Comparison of ENCODE assay signal across 1 cellular context in the genomic region with DNA sequence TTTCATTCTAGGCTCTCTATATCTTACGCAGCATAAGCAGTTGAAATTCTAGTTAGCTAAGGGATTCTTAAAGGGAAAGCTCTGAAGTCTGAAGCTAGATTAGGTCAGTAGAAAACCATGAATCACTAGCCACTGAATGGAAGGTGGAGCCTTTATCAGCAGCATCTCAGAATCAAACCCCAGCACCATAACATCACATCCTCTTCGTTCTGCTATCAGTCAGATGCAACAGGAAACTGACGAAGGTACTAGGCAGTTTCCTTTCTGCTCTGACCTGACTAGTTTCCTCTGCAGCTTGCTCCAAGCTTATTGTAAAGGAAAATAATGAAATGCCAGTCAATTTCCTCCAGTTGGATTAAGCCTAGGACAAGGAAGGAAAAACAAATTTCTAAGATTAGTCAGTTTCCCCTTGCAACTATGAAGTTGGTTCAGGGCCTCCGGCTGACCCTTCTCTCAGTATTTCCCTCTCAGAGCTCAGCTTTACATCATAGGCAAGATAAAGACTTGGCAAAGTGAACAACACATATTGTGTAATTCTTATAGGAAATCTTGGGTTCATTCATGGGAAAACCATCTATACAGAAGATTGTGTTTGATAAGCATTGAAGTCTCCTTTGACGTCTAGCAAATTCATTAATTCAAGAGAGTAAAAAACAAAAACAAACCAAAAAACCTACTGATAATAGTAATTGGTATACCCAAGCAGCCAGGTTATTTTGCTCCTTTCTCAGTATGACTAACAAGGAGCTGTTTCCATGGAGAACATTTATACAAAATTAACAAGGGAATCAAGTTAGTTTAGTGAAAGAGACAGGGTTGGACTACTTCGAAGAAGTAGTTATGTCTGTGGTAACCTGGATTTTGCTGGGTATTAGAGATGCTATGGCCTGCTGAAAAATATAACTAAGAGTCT.
TF ChIP-seq lines count a peak whose summit lies in the region.

No MANE protein-coding gene starts in this region.

TF ChIP-seq in K562, 482 proteins besides CTCF, POLR2A, EP300 and RAD21 (continued from another document and continues in another):
- TF ChIP-seq, protein P1, sequence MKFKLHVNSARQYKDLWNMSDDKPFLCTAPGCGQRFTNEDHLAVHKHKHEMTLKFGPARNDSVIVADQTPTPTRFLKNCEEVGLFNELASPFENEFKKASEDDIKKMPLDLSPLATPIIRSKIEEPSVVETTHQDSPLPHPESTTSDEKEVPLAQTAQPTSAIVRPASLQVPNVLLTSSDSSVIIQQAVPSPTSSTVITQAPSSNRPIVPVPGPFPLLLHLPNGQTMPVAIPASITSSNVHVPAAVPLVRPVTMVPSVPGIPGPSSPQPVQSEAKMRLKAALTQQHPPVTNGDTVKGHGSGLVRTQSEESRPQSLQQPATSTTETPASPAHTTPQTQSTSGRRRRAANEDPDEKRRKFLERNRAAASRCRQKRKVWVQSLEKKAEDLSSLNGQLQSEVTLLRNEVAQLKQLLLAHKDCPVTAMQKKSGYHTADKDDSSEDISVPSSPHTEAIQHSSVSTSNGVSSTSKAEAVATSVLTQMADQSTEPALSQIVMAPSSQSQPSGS (CRISPR knock-in tag; IDR thresholded peaks at IDR 0.05) = no peak
- TF ChIP-seq, protein P2, sequence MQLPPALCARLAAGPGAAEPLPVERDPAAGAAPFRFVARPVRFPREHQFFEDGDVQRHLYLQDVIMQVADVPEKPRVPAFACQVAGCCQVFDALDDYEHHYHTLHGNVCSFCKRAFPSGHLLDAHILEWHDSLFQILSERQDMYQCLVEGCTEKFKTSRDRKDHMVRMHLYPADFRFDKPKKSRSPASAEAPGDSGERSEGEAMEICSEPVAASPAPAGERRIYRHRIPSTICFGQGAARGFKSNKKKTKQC (CRISPR knock-in tag; IDR thresholded peaks at IDR 0.05) = no peak
- TF ChIP-seq ZNF165 (CRISPR knock-in tag; IDR thresholded peaks at IDR 0.05; ENCODE audit: borderline replicate concordance) = no peak
- TF ChIP-seq, protein P3, sequence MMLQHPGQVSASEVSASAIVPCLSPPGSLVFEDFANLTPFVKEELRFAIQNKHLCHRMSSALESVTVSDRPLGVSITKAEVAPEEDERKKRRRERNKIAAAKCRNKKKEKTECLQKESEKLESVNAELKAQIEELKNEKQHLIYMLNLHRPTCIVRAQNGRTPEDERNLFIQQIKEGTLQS (IDR thresholded peaks at IDR 0.05) = peak; percentile 53; the same call in 1 of the 2 replicates
- TF ChIP-seq, protein P3 (CRISPR knock-in tag; conservative IDR thresholded peaks at IDR 0.05) = no peak
- no peak for TF ChIP-seq NR2C2 (CRISPR knock-in tag; IDR thresholded peaks at IDR 0.05)
- no peak; the same call in 1 of the 2 replicates for TF ChIP-seq NR2C2 (tag; IDR thresholded peaks at IDR 0.05)
- no peak for TF ChIP-seq SETDB1 (IDR thresholded peaks at IDR 0.05; ENCODE audit: low read length)
- TF ChIP-seq LARP7 (IDR thresholded peaks at IDR 0.05) = no peak
- no peak for TF ChIP-seq BCL6 (CRISPR knock-in tag; IDR thresholded peaks at IDR 0.05)
- peak; percentile 35; the same call in 1 of the 2 replicates for TF ChIP-seq CREB1 (IDR thresholded peaks at IDR 0.05)
- no peak for TF ChIP-seq CREB1 (CRISPR knock-in tag; IDR thresholded peaks at IDR 0.05)
- TF ChIP-seq PRPF4 (IDR thresholded peaks at IDR 0.05; ENCODE audit: insufficient read depth, low read depth, low read length, poor library complexity, severe bottlenecking) = no peak
- no peak for TF ChIP-seq ZNF263 (CRISPR knock-in tag; IDR thresholded peaks at IDR 0.05; ENCODE audit: borderline replicate concordance)
- no peak for TF ChIP-seq RB1 (IDR thresholded peaks at IDR 0.05; ENCODE audit: low read depth)
- peak; percentile 65 for TF ChIP-seq CEBPB (tag; IDR thresholded peaks at IDR 0.05)
- TF ChIP-seq ZNF780A (CRISPR knock-in tag; IDR thresholded peaks at IDR 0.05) = no peak
- TF ChIP-seq ZNF589 (CRISPR knock-in tag; IDR thresholded peaks at IDR 0.05; ENCODE audit: low read depth) = peak; percentile 78; the same call in 1 of the 2 replicates
- no peak for TF ChIP-seq FOXA3 (CRISPR knock-in tag; conservative IDR thresholded peaks at IDR 0.05 in 1 of 2, IDR thresholded peaks at IDR 0.05 in 1 of 2)
- TF ChIP-seq, protein P4, sequence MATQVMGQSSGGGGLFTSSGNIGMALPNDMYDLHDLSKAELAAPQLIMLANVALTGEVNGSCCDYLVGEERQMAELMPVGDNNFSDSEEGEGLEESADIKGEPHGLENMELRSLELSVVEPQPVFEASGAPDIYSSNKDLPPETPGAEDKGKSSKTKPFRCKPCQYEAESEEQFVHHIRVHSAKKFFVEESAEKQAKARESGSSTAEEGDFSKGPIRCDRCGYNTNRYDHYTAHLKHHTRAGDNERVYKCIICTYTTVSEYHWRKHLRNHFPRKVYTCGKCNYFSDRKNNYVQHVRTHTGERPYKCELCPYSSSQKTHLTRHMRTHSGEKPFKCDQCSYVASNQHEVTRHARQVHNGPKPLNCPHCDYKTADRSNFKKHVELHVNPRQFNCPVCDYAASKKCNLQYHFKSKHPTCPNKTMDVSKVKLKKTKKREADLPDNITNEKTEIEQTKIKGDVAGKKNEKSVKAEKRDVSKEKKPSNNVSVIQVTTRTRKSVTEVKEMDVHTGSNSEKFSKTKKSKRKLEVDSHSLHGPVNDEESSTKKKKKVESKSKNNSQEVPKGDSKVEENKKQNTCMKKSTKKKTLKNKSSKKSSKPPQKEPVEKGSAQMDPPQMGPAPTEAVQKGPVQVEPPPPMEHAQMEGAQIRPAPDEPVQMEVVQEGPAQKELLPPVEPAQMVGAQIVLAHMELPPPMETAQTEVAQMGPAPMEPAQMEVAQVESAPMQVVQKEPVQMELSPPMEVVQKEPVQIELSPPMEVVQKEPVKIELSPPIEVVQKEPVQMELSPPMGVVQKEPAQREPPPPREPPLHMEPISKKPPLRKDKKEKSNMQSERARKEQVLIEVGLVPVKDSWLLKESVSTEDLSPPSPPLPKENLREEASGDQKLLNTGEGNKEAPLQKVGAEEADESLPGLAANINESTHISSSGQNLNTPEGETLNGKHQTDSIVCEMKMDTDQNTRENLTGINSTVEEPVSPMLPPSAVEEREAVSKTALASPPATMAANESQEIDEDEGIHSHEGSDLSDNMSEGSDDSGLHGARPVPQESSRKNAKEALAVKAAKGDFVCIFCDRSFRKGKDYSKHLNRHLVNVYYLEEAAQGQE (CRISPR knock-in tag; IDR thresholded peaks at IDR 0.05; ENCODE audit: low read depth) = no peak
- no peak for TF ChIP-seq GATAD2A (IDR thresholded peaks at IDR 0.05)
- TF ChIP-seq ZNF444 (CRISPR knock-in tag; IDR thresholded peaks at IDR 0.05) = no peak
- TF ChIP-seq GATA2 (CRISPR knock-in tag; IDR thresholded peaks at IDR 0.05) = no peak
- TF ChIP-seq ARID2 (IDR thresholded peaks at IDR 0.05) = no peak
- TF ChIP-seq ZFPM2 (CRISPR knock-in tag; IDR thresholded peaks at IDR 0.05) = no peak
- TF ChIP-seq TCFL5 (CRISPR knock-in tag; conservative IDR thresholded peaks at IDR 0.05) = no peak
- TF ChIP-seq, protein P5, sequence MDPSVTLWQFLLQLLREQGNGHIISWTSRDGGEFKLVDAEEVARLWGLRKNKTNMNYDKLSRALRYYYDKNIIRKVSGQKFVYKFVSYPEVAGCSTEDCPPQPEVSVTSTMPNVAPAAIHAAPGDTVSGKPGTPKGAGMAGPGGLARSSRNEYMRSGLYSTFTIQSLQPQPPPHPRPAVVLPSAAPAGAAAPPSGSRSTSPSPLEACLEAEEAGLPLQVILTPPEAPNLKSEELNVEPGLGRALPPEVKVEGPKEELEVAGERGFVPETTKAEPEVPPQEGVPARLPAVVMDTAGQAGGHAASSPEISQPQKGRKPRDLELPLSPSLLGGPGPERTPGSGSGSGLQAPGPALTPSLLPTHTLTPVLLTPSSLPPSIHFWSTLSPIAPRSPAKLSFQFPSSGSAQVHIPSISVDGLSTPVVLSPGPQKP (CRISPR knock-in tag; IDR thresholded peaks at IDR 0.05) = no peak
- TF ChIP-seq HLTF (IDR thresholded peaks at IDR 0.05) = no peak
- no peak for TF ChIP-seq ZNF431 (CRISPR knock-in tag; IDR thresholded peaks at IDR 0.05)
- no peak for TF ChIP-seq NR4A1 (CRISPR knock-in tag; IDR thresholded peaks at IDR 0.05)
- TF ChIP-seq NR4A1 (tag; IDR thresholded peaks at IDR 0.05) = no peak
- no peak for TF ChIP-seq MYBL2 (IDR thresholded peaks at IDR 0.05; ENCODE audit: low read depth)
- TF ChIP-seq MYBL2 (CRISPR knock-in tag; IDR thresholded peaks at IDR 0.05; ENCODE audit: borderline replicate concordance) = no peak
- TF ChIP-seq, protein P6, sequence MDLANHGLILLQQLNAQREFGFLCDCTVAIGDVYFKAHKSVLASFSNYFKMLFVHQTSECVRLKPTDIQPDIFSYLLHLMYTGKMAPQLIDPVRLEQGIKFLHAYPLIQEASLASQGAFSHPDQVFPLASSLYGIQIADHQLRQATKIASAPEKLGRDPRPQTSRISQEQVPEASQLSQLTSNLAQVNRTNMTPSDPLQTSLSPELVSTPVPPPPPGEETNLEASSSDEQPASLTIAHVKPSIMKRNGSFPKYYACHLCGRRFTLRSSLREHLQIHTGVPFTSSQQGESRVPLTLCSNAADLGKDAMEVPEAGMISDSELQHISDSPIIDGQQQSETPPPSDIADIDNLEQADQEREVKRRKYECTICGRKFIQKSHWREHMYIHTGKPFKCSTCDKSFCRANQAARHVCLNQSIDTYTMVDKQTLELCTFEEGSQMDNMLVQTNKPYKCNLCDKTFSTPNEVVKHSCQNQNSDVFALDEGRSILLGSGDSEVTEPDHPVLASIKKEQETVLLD (IDR thresholded peaks at IDR 0.05) = no peak
- TF ChIP-seq, protein P7, sequence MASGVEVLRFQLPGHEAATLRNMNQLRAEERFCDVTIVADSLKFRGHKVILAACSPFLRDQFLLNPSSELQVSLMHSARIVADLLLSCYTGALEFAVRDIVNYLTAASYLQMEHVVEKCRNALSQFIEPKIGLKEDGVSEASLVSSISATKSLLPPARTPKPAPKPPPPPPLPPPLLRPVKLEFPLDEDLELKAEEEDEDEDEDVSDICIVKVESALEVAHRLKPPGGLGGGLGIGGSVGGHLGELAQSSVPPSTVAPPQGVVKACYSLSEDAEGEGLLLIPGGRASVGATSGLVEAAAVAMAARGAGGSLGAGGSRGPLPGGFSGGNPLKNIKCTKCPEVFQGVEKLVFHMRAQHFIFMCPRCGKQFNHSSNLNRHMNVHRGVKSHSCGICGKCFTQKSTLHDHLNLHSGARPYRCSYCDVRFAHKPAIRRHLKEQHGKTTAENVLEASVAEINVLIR (CRISPR knock-in tag; IDR thresholded peaks at IDR 0.05) = no peak
- TF ChIP-seq POLR2G (IDR thresholded peaks at IDR 0.05; ENCODE audit: low read depth, low read length) = no peak
- TF ChIP-seq, protein P8, sequence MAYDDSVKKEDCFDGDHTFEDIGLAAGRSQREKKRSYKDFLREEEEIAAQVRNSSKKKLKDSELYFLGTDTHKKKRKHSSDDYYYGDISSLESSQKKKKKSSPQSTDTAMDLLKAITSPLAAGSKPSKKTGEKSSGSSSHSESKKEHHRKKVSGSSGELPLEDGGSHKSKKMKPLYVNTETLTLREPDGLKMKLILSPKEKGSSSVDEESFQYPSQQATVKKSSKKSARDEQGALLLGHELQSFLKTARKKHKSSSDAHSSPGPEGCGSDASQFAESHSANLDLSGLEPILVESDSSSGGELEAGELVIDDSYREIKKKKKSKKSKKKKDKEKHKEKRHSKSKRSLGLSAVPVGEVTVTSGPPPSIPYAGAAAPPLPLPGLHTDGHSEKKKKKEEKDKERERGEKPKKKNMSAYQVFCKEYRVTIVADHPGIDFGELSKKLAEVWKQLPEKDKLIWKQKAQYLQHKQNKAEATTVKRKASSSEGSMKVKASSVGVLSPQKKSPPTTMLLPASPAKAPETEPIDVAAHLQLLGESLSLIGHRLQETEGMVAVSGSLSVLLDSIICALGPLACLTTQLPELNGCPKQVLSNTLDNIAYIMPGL (CRISPR knock-in tag; IDR thresholded peaks at IDR 0.05) = no peak
- no peak for TF ChIP-seq LCOR (CRISPR knock-in tag; IDR thresholded peaks at IDR 0.05)
- no peak for TF ChIP-seq TAF1 (IDR thresholded peaks at IDR 0.05; ENCODE audit: control insufficient read depth, extremely low read depth, insufficient read depth, low read length, severe bottlenecking)
- no peak for TF ChIP-seq RFX1 (IDR thresholded peaks at IDR 0.05)
- TF ChIP-seq ZC3H8 (IDR thresholded peaks at IDR 0.05) = no peak
- TF ChIP-seq CREM (IDR thresholded peaks at IDR 0.05; ENCODE audit: low read depth) = peak; percentile 87
- no peak for TF ChIP-seq POU5F1 (IDR thresholded peaks at IDR 0.05; ENCODE audit: borderline replicate concordance, low read depth, low read length, partially characterized antibody)
- TF ChIP-seq, protein P9, sequence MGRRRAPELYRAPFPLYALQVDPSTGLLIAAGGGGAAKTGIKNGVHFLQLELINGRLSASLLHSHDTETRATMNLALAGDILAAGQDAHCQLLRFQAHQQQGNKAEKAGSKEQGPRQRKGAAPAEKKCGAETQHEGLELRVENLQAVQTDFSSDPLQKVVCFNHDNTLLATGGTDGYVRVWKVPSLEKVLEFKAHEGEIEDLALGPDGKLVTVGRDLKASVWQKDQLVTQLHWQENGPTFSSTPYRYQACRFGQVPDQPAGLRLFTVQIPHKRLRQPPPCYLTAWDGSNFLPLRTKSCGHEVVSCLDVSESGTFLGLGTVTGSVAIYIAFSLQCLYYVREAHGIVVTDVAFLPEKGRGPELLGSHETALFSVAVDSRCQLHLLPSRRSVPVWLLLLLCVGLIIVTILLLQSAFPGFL (CRISPR knock-in tag; IDR thresholded peaks at IDR 0.05) = no peak
- TF ChIP-seq, protein P10, sequence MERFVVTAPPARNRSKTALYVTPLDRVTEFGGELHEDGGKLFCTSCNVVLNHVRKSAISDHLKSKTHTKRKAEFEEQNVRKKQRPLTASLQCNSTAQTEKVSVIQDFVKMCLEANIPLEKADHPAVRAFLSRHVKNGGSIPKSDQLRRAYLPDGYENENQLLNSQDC (CRISPR knock-in tag; IDR thresholded peaks at IDR 0.05) = no peak
- no peak for TF ChIP-seq MED1 (CRISPR knock-in tag; IDR thresholded peaks at IDR 0.05; ENCODE audit: borderline replicate concordance)
- TF ChIP-seq KDM2B (CRISPR knock-in tag; IDR thresholded peaks at IDR 0.05) = no peak
- peak; percentile 39; the same call in 1 of the 2 replicates for TF ChIP-seq ZKSCAN8 (CRISPR knock-in tag; IDR thresholded peaks at IDR 0.05)
- TF ChIP-seq ZNF146 (CRISPR knock-in tag; IDR thresholded peaks at IDR 0.05; ENCODE audit: unreplicated experiment) = no peak
- TF ChIP-seq, protein P11, sequence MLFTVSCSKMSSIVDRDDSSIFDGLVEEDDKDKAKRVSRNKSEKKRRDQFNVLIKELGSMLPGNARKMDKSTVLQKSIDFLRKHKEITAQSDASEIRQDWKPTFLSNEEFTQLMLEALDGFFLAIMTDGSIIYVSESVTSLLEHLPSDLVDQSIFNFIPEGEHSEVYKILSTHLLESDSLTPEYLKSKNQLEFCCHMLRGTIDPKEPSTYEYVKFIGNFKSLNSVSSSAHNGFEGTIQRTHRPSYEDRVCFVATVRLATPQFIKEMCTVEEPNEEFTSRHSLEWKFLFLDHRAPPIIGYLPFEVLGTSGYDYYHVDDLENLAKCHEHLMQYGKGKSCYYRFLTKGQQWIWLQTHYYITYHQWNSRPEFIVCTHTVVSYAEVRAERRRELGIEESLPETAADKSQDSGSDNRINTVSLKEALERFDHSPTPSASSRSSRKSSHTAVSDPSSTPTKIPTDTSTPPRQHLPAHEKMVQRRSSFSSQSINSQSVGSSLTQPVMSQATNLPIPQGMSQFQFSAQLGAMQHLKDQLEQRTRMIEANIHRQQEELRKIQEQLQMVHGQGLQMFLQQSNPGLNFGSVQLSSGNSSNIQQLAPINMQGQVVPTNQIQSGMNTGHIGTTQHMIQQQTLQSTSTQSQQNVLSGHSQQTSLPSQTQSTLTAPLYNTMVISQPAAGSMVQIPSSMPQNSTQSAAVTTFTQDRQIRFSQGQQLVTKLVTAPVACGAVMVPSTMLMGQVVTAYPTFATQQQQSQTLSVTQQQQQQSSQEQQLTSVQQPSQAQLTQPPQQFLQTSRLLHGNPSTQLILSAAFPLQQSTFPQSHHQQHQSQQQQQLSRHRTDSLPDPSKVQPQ (CRISPR knock-in tag; IDR thresholded peaks at IDR 0.05; ENCODE audit: borderline replicate concordance) = no peak
